In genomic region chr13:73765651-73766384, GRCh38 we compare ENCODE assay signal across 1 cellular context.
TF ChIP-seq lines count a peak whose summit lies in the region.

No MANE protein-coding gene starts in this region.

TF ChIP-seq in K562, 482 proteins besides CTCF, POLR2A, EP300 and RAD21 (continued from another document):
- TF ChIP-seq HMGXB4 (CRISPR knock-in tag; IDR thresholded peaks at IDR 0.05), result no peak
- TF ChIP-seq ETV6 (IDR thresholded peaks at IDR 0.05; ENCODE audit: borderline replicate concordance in 1 of 2, low read depth in 2 of 2, low read length in 1 of 2), result peak; percentile 72 to 89; a peak in 3 of 4 replicates
- TF ChIP-seq ETV6 (CRISPR knock-in tag; IDR thresholded peaks at IDR 0.05; ENCODE audit: borderline replicate concordance), result no peak
- no peak for TF ChIP-seq ZKSCAN8 (CRISPR knock-in tag; IDR thresholded peaks at IDR 0.05)
- TF ChIP-seq RNF219 (CRISPR knock-in tag; IDR thresholded peaks at IDR 0.05), result no peak
TF ChIP-seq in K562: peak in this region for 5.
